In genomic region chr13:99087954-99088491, GRCh38 we compare ENCODE assay signal across 8 cellular contexts.
DNase-seq lines count a peak whose midpoint lies in the region; ATAC-seq and TF ChIP-seq lines count a peak whose summit lies in the region.

No MANE protein-coding gene starts in this region.

- peak overlapping the region; percentile 27 for H4K8ac ChIP-seq in trophoblast cell (ENCODE audit: low read depth, low read length)

- H3K79me1 ChIP-seq in trophoblast cell (ENCODE audit: low read length) = peaks cover 22% of the 10 kb centered on the region

- H3K79me2 ChIP-seq in trophoblast cell (ENCODE audit: control insufficient read depth, insufficient read depth, low read length, poor library complexity) = peaks cover 23% of the 10 kb centered on the region

- DNase-seq in NCI-H1436 (lab: John Stamatoyannopoulos, UW) (peak; percentile 75), foreskin fibroblast (no peak), trophoblast cell (peak in 1 of 2 donors; percentile 52), GOT3 (lab: John Stamatoyannopoulos, UW) (no peak), H4 (ENCODE audit: low spot score) (no peak)
- DNase-seq in activated T-cell treated with anti-CD3 and anti-CD28 coated beads, Interleukin-2, amount 50 U/mL, for 1 hour = peak; percentile 49

- H3K4ac ChIP-seq in trophoblast cell (ENCODE audit: low read depth, low read length) = peak overlapping the region; percentile 7

- H3K14ac ChIP-seq in trophoblast cell (ENCODE audit: low read length) = peak overlapping the region; percentile 31

- H2BK5ac ChIP-seq in trophoblast cell (ENCODE audit: low read depth, low read length, poor library complexity) = peak overlapping the region; percentile 58

- H3K18ac ChIP-seq in trophoblast cell (ENCODE audit: low read length) = peak overlapping the region; percentile 35

- peak; percentile 9 for ATAC-seq in GM18499 (IDR thresholded peaks at IDR 0.05; ENCODE audit: insufficient read depth, unreplicated experiment)
- peak; percentile 16 for ATAC-seq in HG02571 (IDR thresholded peaks at IDR 0.05; ENCODE audit: unreplicated experiment)

- no peaks in the 10 kb centered on the region for H3K9me3 ChIP-seq in trophoblast cell (ENCODE audit: insufficient read depth, low read depth, low read length)

- peaks cover 14% of the 10 kb centered on the region in 2 experiments for H3K4me1 ChIP-seq in trophoblast cell (ENCODE audit: control insufficient read depth in 1 of 2, insufficient read depth in 2 of 2, low read length in 2 of 2)

- peak overlapping the region; percentile 90 for H3K27ac ChIP-seq in trophoblast cell (ENCODE audit: low read depth, low read length)

- H3K23ac ChIP-seq in trophoblast cell (ENCODE audit: low read length) = no peak overlapping the region

- peak overlapping the region; percentile 91 for H3K4me2 ChIP-seq in trophoblast cell (ENCODE audit: low read length)

- no peak overlapping the region for H2BK12ac ChIP-seq in trophoblast cell (ENCODE audit: low read length)

- peak overlapping the region; percentile 37 for H2AFZ ChIP-seq in trophoblast cell (ENCODE audit: insufficient read depth, low read length, poor library complexity)

- no CpG with 5 or more reads among the region's 16 CpGs for WGBS in trophoblast cell (ENCODE audit: extremely low coverage, insufficient coverage, insufficient read length)

- peak overlapping the region; percentile 22 for H3K9ac ChIP-seq in trophoblast cell (ENCODE audit: low read length)

- no peaks in the 10 kb centered on the region for H3K27me3 ChIP-seq in trophoblast cell (ENCODE audit: insufficient read depth, low read length)

- no peak overlapping the region for H4K12ac ChIP-seq in trophoblast cell (ENCODE audit: low read depth, low read length)

- no peaks in the 10 kb centered on the region for H3K36me3 ChIP-seq in trophoblast cell (ENCODE audit: control insufficient read depth in 1 of 2, insufficient read depth in 2 of 2, low read length in 2 of 2)

- peak overlapping the region; percentile 55 to 74 for H3K4me3 ChIP-seq in foreskin fibroblast (ENCODE audit: low read depth in 1 of 2, low read length in 2 of 2)
- H3K4me3 ChIP-seq in trophoblast cell (ENCODE audit: low read depth, low read length) = peak overlapping the region; percentile 77

- no peak for TF ChIP-seq CTCF in foreskin fibroblast (IDR thresholded peaks at IDR 0.05; ENCODE audit: low read depth, low read length)

- peak overlapping the region; percentile 58 for H4K91ac ChIP-seq in trophoblast cell (ENCODE audit: low read depth, low read length)

- H2AK5ac ChIP-seq in trophoblast cell (ENCODE audit: low read length) = no peak overlapping the region

- H2BK120ac ChIP-seq in trophoblast cell (ENCODE audit: insufficient read depth, low read length, poor library complexity) = peak overlapping the region; percentile 34

Comparison
In these comparisons a context has a peak if more than half of its experiments do, and no peak if none do; other contexts are left out.
1. DNase-seq: peak in NCI-H1436 (single experiment) and activated T-cell treated with anti-CD3 and anti-CD28 coated beads, Interleukin-2, amount 50 U/mL, for 1 hour (single experiment); none in foreskin fibroblast (0 of 2), GOT3 (single experiment) and H4 (single experiment).